Comparison of ENCODE assay signal across 8 cellular contexts in the genomic region with DNA sequence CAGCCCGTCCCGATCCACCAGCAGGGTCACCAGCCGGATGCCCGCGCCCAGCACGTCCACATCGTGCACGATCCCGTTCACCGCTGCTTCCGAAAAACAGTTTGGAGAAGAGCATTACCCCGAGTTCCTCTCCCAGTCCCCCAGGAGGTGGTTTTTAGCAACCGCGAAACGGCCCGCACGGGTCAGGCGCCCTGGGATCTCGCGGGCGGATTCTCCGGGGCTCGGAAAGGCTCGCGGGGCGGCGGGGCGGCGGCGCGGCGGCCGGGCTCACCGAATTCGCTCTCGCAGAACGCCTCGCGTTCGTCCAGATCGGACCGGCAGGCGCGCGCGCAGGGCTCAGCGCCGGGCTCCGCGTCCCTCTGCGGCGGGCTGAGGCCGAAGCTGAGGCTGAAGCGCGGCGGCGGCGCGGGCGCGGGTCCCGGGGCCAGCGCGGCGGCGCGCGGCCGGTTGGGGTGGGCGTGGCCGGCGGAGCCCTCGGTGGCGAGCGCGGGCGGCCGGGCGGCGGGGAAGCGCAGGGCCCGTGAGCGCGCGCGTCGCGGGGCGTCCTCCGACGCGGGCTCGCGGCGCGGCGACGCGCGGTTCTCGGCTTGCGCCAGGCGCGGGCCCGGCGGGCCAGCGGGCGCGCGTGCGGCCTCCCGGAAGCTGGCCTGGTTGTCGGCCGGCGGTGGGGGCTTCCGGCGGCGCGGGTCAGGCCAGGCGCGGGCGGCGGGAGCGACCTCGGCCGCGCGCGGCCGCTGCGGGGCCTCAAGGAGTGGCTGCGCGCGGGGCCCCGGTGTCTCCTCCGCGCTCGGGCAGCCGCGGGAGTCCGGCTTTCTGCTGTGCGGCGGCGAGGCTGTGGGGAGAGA. TPM values are rescaled to one million over a fixed set of nuclear protein-coding genes. Genes with fewer than 3 reads are reported as not detected.
DNase-seq lines count a peak whose midpoint lies in the region; ATAC-seq and TF ChIP-seq lines count a peak whose summit lies in the region.

No MANE protein-coding gene starts in this region.

- peak; percentile 30 to 81 (median 62) for DNase-seq in CD8-positive, alpha-beta T cell
- DNase-seq in NT2/D1 (ENCODE audit: low read depth, low spot score) (no peak), activated T-cell treated with anti-CD3 and anti-CD28 coated beads for 24 hours (ENCODE audit: low read depth) (peak; percentile 61), epithelial cell of prostate (ENCODE audit: low read depth, low spot score) (no peak), mucosa of gallbladder (ENCODE audit: low spot score) (peak; percentile 87)
- DNase-seq in stimulated activated CD8-positive, alpha-beta memory T cell treated with anti-CD3 and anti-CD28 coated beads, Interleukin-4, amount 100 ng/mL, for 24 hours (ENCODE audit: low read depth) = peak; percentile 63

- peak overlapping the region; percentile 66 for H3K27ac Mint-ChIP-seq in CD8-positive, alpha-beta T cell

- H3K4me1 ChIP-seq in CD8-positive, alpha-beta T cell (ENCODE audit: insufficient read depth, low read length) = peaks cover 28% of the 10 kb centered on the region
- H3K4me1 ChIP-seq in NT2/D1 (ENCODE audit: insufficient read depth, insufficient read length) = peaks cover 3% of the 10 kb centered on the region

- H3K4me1 Mint-ChIP-seq in CD8-positive, alpha-beta T cell (ENCODE audit: low read depth) = peaks cover 32% of the 10 kb centered on the region

- H3K9ac ChIP-seq in NT2/D1 (ENCODE audit: insufficient read length, low read depth) = peak overlapping the region; percentile 90

- TF ChIP-seq CTCF in CD8-positive, alpha-beta T cell (IDR thresholded peaks at IDR 0.05) = no peak

- intact Hi-C loops in CD8-positive, alpha-beta T cell (cut with DNase I, micrococcal nuclease) = loop anchor here (1.0 to 5.0 kb wide), 2 partner anchors 42 to 1334 kb away; a partner anchor contains a TSS

- H3K27me3 Mint-ChIP-seq in CD8-positive, alpha-beta T cell (ENCODE audit: low read depth) = peaks cover 17% of the 10 kb centered on the region

- POLR2A ChIA-PET in CD8-positive, alpha-beta T cell (lab: Charles Lee) = interaction anchor here (1.8 kb wide), 1 partner anchor 42 kb away, joined by 4 read pairs; a partner anchor contains a TSS

- CTCF ChIA-PET in CD8-positive, alpha-beta T cell (lab: Charles Lee) = no interaction called here

- peak overlapping the region; percentile 89 for H3K4me3 Mint-ChIP-seq in CD8-positive, alpha-beta T cell

- peak overlapping the region; percentile 42 for H3K27ac ChIP-seq in CD8-positive, alpha-beta T cell (ENCODE audit: low read depth, low read length)
- H3K27ac ChIP-seq in epithelial cell of prostate = peak overlapping the region; percentile 84

- peak; percentile 59 for ATAC-seq in CD8-positive, alpha-beta T cell
- ATAC-seq in GM19438 (IDR thresholded peaks at IDR 0.05; ENCODE audit: low read depth, unreplicated experiment) (peak; percentile 67), HG03558 (IDR thresholded peaks at IDR 0.05; ENCODE audit: extremely low read depth, unreplicated experiment) (peak; percentile 69)

- H3K36me3 Mint-ChIP-seq in CD8-positive, alpha-beta T cell = peaks cover 5% of the 10 kb centered on the region

- no peaks in the 10 kb centered on the region for H3K27me3 ChIP-seq in CD8-positive, alpha-beta T cell (ENCODE audit: insufficient read depth, low read length)
- peaks cover 20% of the 10 kb centered on the region for H3K27me3 ChIP-seq in NT2/D1 (ENCODE audit: insufficient read depth, insufficient read length)

- no peaks in the 10 kb centered on the region for H3K9me3 Mint-ChIP-seq in CD8-positive, alpha-beta T cell

- no peaks in the 10 kb centered on the region for H3K36me3 ChIP-seq in CD8-positive, alpha-beta T cell (ENCODE audit: insufficient read depth, low read length)
- H3K36me3 ChIP-seq in NT2/D1 (ENCODE audit: insufficient read depth, insufficient read length, low read length) = peaks cover 5% of the 10 kb centered on the region

- no peaks in the 10 kb centered on the region for H3K9me3 ChIP-seq in CD8-positive, alpha-beta T cell (ENCODE audit: low read length)
- no peaks in the 10 kb centered on the region for H3K9me3 ChIP-seq in NT2/D1 (ENCODE audit: insufficient read depth, low read length)

- H3K4me3 ChIP-seq in CD8-positive, alpha-beta T cell (ENCODE audit: low read depth, low read length) = peak overlapping the region; percentile 88
- H3K4me3 ChIP-seq in NT2/D1 (ENCODE audit: insufficient read length, low read depth) = peak overlapping the region; percentile 90

RNA-seq across cellular contexts. Expression of a gene that starts 2.9 kb away (rescaled TPM):
- total RNA-seq in CD8-positive, alpha-beta T cell = under 1 TPM; 0.19 to 0.30 TPM
- 10.0 TPM for total RNA-seq in mucosa of gallbladder

RNA-seq across cellular contexts. Expression of a gene that starts 42.2 kb away (rescaled TPM):
- total RNA-seq in CD8-positive, alpha-beta T cell = 100 to 1,000 TPM; 111 to 121 TPM
- total RNA-seq in mucosa of gallbladder = 22.6 TPM

Comparison
In these comparisons a context has a peak if more than half of its experiments do, and no peak if none do; other contexts are left out.
1. DNase-seq: peak in CD8-positive, alpha-beta T cell (7 of 7), activated T-cell treated with anti-CD3 and anti-CD28 coated beads for 24 hours (single experiment), mucosa of gallbladder (single experiment) and stimulated activated CD8-positive, alpha-beta memory T cell treated with anti-CD3 and anti-CD28 coated beads, Interleukin-4, amount 100 ng/mL, for 24 hours (single experiment); none in NT2/D1 (single experiment) and epithelial cell of prostate (single experiment).
2. Peak in every context shown above with its lines, with median percentiles within 50 percentile points of each other: ATAC-seq.